Comparison of ENCODE assay signal across 8 cellular contexts in the genomic region with DNA sequence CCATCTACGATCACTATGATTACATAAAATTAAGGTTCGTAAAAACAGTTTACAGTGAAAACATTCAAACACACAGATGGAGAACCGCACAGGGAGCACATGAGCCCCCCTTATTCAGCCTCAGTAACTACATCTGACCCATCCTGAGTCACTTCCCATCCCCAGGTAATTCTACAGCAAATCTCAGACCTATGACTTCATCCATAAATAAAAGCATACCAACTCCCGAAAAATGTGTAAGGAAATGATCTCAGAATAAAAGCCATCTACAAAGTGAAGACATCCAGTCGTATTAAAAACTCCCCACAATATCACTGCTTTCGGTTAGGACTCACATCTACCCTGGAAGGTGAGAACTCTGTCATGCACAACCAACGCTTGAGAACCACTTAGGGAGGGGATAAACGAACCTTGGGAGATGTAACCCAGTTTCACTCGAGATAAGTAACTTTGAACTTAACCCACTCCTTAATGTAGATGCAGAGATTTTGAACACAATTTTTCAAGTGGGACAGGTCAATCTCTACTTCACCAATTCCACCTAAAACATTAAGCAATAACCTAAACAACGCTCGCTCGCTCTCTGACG. TPM values are rescaled to one million over a fixed set of nuclear protein-coding genes. Genes with fewer than 3 reads are reported as not detected.
A peak's percentile ranks its signal among the peaks of the same experiment; 100 is the strongest.
DNase-seq lines count a peak whose midpoint lies in the region; ATAC-seq and TF ChIP-seq lines count a peak whose summit lies in the region.

No MANE protein-coding gene starts in this region.

- no peak for DNase-seq in CD8-positive, alpha-beta T cell
- DNase-seq in Kasumi-1 (lab: John Stamatoyannopoulos, UW) (peak; percentile 34 to 47), mammary epithelial cell (peak; percentile 71), substantia nigra (lab: John Stamatoyannopoulos, UW) (no peak), posterior cingulate gyrus (no peak)

- in situ Hi-C loops in mammary epithelial cell (cut with MboI; ENCODE audit: low sequenced_read_pairs in 2 of 2), result no loop called here

- H3K36me3 ChIP-seq in CD8-positive, alpha-beta T cell (ENCODE audit: insufficient read depth, low read length), result peaks cover 29% of the 10 kb centered on the region
- H3K36me3 ChIP-seq in mammary epithelial cell (ENCODE audit: insufficient read depth, low read length), result peaks cover 26% of the 10 kb centered on the region

- peaks cover 52% of the 10 kb centered on the region for H3K4me1 Mint-ChIP-seq in CD8-positive, alpha-beta T cell (ENCODE audit: low read depth)

- H3K4me1 ChIP-seq in CD8-positive, alpha-beta T cell (ENCODE audit: insufficient read depth, low read length), result peaks cover 32% of the 10 kb centered on the region
- peaks cover 15% of the 10 kb centered on the region for H3K4me1 ChIP-seq in mammary epithelial cell (ENCODE audit: insufficient read depth, low read length)
- H3K4me1 ChIP-seq in mononuclear cell (ENCODE audit: insufficient read depth, low read length), result peaks cover 25% of the 10 kb centered on the region

- no peak for TF ChIP-seq CTCF in CD8-positive, alpha-beta T cell (IDR thresholded peaks at IDR 0.05)
- TF ChIP-seq CTCF in mammary epithelial cell (conservative IDR thresholded peaks at IDR 0.05 in 1 of 2, IDR thresholded peaks at IDR 0.05 in 1 of 2; ENCODE audit: extremely low read depth in 1 of 2, insufficient read depth in 1 of 2, low read depth in 1 of 2, low read length in 2 of 2), result no peak

- POLR2A ChIA-PET in CD8-positive, alpha-beta T cell (lab: Charles Lee), result no interaction called here

- no peaks in the 10 kb centered on the region for H3K27me3 ChIP-seq in CD8-positive, alpha-beta T cell (ENCODE audit: insufficient read depth, low read length)
- H3K27me3 ChIP-seq in mammary epithelial cell (ENCODE audit: insufficient read depth, low read length) (no peaks in the 10 kb centered on the region), mononuclear cell (ENCODE audit: insufficient read depth, low read length) (no peaks in the 10 kb centered on the region)

- peaks cover 53% of the 10 kb centered on the region for H3K36me3 Mint-ChIP-seq in CD8-positive, alpha-beta T cell

- BruUV-seq in mammary epithelial cell (replicated peaks; lab: Mats Ljungman, UMichigan), result TSS peak; percentile 93

- peaks cover 56% of the 10 kb centered on the region for H3K79me2 ChIP-seq in mammary epithelial cell (ENCODE audit: insufficient read depth, low read length)

- H4K20me1 ChIP-seq in mammary epithelial cell (ENCODE audit: insufficient read depth, low read length), result no peaks in the 10 kb centered on the region

- peak overlapping the region; percentile 54 for H2AFZ ChIP-seq in mammary epithelial cell (ENCODE audit: low read depth, low read length)

- dilution Hi-C loops in mammary epithelial cell (cut with HindIII; ENCODE audit: low sequenced_read_pairs), result loop anchor here (5.0 kb wide), 1 partner anchor 42 kb away; no protein-coding TSS in a partner anchor

- peak overlapping the region; percentile 98 for H3K27ac ChIP-seq in CD8-positive, alpha-beta T cell (ENCODE audit: low read depth, low read length)
- H3K27ac ChIP-seq in mammary epithelial cell (ENCODE audit: insufficient read depth, low read depth, low read length) (peak overlapping the region; percentile 89), substantia nigra (ENCODE audit: low read depth, low read length, poor library complexity, severe bottlenecking) (no peak overlapping the region)

- H3K9ac ChIP-seq in mammary epithelial cell (ENCODE audit: insufficient read depth, low read length), result peak overlapping the region; percentile 95

- H3K4me3 ChIP-seq in CD8-positive, alpha-beta T cell (ENCODE audit: low read depth, low read length), result peak overlapping the region; percentile 62
- H3K4me3 ChIP-seq in mammary epithelial cell (replicated peaks in 1 of 3; ENCODE audit: insufficient read depth in 1 of 3, low read depth in 2 of 3, low read length in 3 of 3) (peak overlapping the region; percentile 76 to 88 (median 79)), mononuclear cell (ENCODE audit: low read length) (peak overlapping the region; percentile 78)

- CTCF ChIA-PET in CD8-positive, alpha-beta T cell (lab: Charles Lee), result no interaction called here
- CTCF ChIA-PET in mammary epithelial cell (lab: Charles Lee; ENCODE audit: low non-redundant PET), result no interaction called here

- H3K9me3 ChIP-seq in CD8-positive, alpha-beta T cell (ENCODE audit: low read length), result no peaks in the 10 kb centered on the region
- H3K9me3 ChIP-seq in mammary epithelial cell (replicated peaks; ENCODE audit: insufficient read depth, low read length) (no peaks in the 10 kb centered on the region), mononuclear cell (ENCODE audit: low read depth, low read length) (no peaks in the 10 kb centered on the region)

- intact Hi-C loops in CD8-positive, alpha-beta T cell (cut with DNase I, micrococcal nuclease), result no loop called here
- intact Hi-C loops in mammary epithelial cell (cut with micrococcal nuclease), result loop anchor here (1.0 kb wide), 1 partner anchor 132 kb away; no protein-coding TSS in a partner anchor
- intact Hi-C loops in posterior cingulate gyrus (cut with DNase I), result no loop called here

- no peaks in the 10 kb centered on the region for H3K9me3 Mint-ChIP-seq in CD8-positive, alpha-beta T cell

- whole genome bisulfite sequencing in mammary epithelial cell (ENCODE audit: low coverage, missing lambda C conversion rate), result 13% methylated on average over 13 of the region's 13 CpGs

- peak overlapping the region; percentile 94 for H3K4me2 ChIP-seq in mammary epithelial cell (ENCODE audit: insufficient read depth, low read depth, low read length)

- peak overlapping the region; percentile 95 for H3K27ac Mint-ChIP-seq in CD8-positive, alpha-beta T cell

- peak overlapping the region; percentile 99 for H3K4me3 Mint-ChIP-seq in CD8-positive, alpha-beta T cell

- no peak for ATAC-seq in CD8-positive, alpha-beta T cell
- ATAC-seq in HG03045 (IDR thresholded peaks at IDR 0.05; ENCODE audit: unreplicated experiment) (no peak), GM21528 (IDR thresholded peaks at IDR 0.05; ENCODE audit: low FRiP score, unreplicated experiment) (no peak)

- no peaks in the 10 kb centered on the region for H3K27me3 Mint-ChIP-seq in CD8-positive, alpha-beta T cell (ENCODE audit: low read depth)

RNA-seq across cellular contexts. Expression of a gene that starts 1.3 kb away (rescaled TPM):
- 100 to 1,000 TPM; 755 to 805 TPM for total RNA-seq in CD8-positive, alpha-beta T cell
- total RNA-seq in mammary epithelial cell, result 10 to 100 TPM; 35.7 to 80.8 TPM
- 23.7 TPM for polyA plus RNA-seq in mammary epithelial cell
- polyA minus RNA-seq in mammary epithelial cell, result 73.4 TPM
- 170 TPM for total RNA-seq in mononuclear cell

RNA-seq across cellular contexts. Expression of a gene that starts 57.2 kb away (rescaled TPM):
- 100 to 1,000 TPM; 475 to 490 TPM for total RNA-seq in CD8-positive, alpha-beta T cell
- total RNA-seq in mammary epithelial cell, result 10 to 100 TPM; 25.8 to 35.7 TPM
- 18.2 TPM for polyA plus RNA-seq in mammary epithelial cell
- 10.1 TPM for polyA minus RNA-seq in mammary epithelial cell
- 273 TPM for total RNA-seq in mononuclear cell

Comparison
In these comparisons a context has a peak if more than half of its experiments do, and no peak if none do; other contexts are left out.
1. DNase-seq: peak in Kasumi-1 (2 of 2) and mammary epithelial cell (single experiment); none in CD8-positive, alpha-beta T cell (0 of 7), substantia nigra (0 of 49) and posterior cingulate gyrus (0 of 10).
2. Peak in every context shown above with its lines, with median percentiles within 50 percentile points of each other: H3K4me3 ChIP-seq.